ENCODE assay signal across 10 cellular contexts in the genomic region with DNA sequence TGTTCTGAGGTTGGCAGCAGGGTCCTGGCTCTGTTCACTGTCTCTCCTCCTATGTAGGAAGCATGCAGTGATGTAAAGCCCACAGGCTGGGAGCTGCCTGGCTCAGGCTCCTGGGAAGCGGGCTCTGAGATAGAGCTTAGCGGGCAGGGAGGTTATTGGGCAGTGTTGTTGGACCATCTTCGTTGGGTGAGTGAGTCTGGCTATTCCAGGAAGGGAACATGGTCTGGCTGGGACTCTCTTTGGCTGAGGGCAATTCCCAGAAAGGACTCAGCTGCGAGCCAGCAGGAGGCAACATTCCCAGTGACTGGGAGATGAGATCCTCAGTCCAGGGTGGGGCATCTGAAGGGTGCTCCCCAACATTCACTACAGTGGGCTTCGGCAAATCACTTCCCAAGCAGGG.
"Had no signal": no experiment of that assay in that cellular context is flagged by ENCODE, and none has a peak within 500 bp of the region (broad histone marks: within the 10 kb centered on the region; RNA-seq: fewer than 3 reads in every experiment).

No MANE protein-coding gene starts in this region.

- H3K36me3 ChIP-seq: HAP-1 had no signal

- H3K4me3 ChIP-seq: GM23248, GM23338, HAP-1 had no signal

- FAIRE-seq: H1 had no signal

- DNase-seq: GM23248, GOT3, H7, H9, HCEC 1CT, HFFc6 had no signal

- ATAC-seq: GM23338, HCT116 had no signal
